ENCODE assay signal across 8 cellular contexts in the genomic region with DNA sequence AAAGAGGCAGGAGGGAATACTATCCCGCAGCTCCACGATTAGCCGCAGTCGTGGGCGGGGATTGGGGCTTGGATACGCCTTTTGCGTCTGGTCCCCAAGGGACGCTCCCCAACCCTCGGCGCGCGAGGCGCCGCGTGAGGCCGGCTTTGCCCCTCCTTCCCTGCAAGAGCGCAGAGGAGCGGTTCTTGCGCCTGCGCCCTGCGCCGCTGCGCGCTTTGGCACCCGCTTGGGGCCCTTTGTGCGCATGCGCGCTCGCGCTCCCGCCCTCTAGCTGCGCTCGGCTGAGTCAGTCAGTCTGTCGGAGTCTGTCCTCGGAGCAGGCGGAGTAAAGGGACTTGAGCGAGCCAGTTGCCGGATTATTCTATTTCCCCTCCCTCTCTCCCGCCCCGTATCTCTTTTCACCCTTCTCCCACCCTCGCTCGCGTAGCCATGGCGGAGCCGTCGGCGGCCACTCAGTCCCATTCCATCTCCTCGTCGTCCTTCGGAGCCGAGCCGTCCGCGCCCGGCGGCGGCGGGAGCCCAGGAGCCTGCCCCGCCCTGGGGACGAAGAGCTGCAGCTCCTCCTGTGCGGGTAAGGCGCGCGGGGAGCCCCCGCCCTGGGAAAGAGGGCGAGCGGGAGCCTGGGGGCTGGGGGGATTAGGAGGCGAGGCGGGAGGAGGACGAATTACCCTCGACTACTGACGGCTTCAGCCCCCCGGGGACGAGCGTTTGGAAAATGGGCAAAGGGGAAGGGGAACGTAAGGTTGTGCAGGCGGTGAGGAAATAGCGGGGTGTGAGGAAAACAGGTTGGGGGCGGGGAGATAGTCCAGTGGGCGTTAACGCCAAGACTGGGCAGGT. TPM values are rescaled to one million over a fixed set of nuclear protein-coding genes. Genes with fewer than 3 reads are reported as not detected.
DNase-seq lines count a peak whose midpoint lies in the region; ATAC-seq and TF ChIP-seq lines count a peak whose summit lies in the region.

A gene with protein sequence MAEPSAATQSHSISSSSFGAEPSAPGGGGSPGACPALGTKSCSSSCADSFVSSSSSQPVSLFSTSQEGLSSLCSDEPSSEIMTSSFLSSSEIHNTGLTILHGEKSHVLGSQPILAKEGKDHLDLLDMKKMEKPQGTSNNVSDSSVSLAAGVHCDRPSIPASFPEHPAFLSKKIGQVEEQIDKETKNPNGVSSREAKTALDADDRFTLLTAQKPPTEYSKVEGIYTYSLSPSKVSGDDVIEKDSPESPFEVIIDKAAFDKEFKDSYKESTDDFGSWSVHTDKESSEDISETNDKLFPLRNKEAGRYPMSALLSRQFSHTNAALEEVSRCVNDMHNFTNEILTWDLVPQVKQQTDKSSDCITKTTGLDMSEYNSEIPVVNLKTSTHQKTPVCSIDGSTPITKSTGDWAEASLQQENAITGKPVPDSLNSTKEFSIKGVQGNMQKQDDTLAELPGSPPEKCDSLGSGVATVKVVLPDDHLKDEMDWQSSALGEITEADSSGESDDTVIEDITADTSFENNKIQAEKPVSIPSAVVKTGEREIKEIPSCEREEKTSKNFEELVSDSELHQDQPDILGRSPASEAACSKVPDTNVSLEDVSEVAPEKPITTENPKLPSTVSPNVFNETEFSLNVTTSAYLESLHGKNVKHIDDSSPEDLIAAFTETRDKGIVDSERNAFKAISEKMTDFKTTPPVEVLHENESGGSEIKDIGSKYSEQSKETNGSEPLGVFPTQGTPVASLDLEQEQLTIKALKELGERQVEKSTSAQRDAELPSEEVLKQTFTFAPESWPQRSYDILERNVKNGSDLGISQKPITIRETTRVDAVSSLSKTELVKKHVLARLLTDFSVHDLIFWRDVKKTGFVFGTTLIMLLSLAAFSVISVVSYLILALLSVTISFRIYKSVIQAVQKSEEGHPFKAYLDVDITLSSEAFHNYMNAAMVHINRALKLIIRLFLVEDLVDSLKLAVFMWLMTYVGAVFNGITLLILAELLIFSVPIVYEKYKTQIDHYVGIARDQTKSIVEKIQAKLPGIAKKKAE (plus strand): TSS at position 293 of the 837 bp plus-strand sequence. CDS start 137 bp downstream, at position 430.

- POLR2A ChIA-PET in activated CD4-positive, alpha-beta T cell treated with anti-CD3 and anti-CD28 coated beads for 36 hours (lab: Charles Lee): interaction anchor here (0.6 to 1.5 kb wide), 7 partner anchors 10 to 1739 kb away, joined by 3 to 5 read pairs (median 4); a partner anchor contains a TSS

- no peaks in the 10 kb centered on the region for H3K36me3 Mint-ChIP-seq in activated CD4-positive, alpha-beta T cell treated with anti-CD3 and anti-CD28 coated beads for 36 hours (ENCODE audit: low read depth)

- peak within 1 kb of the TSS; percentile 89 for H3K27ac Mint-ChIP-seq in activated CD4-positive, alpha-beta T cell treated with anti-CD3 and anti-CD28 coated beads for 36 hours

- CTCF ChIA-PET in activated CD4-positive, alpha-beta T cell treated with anti-CD3 and anti-CD28 coated beads for 36 hours (lab: Charles Lee): interaction anchor here (0.6 to 3.0 kb wide), 11 partner anchors 10 to 682 kb away, joined by 3 to 31 read pairs (median 4); a partner anchor contains a TSS

- peak within 1 kb of the TSS; percentile 90 for H3K4me3 Mint-ChIP-seq in activated CD4-positive, alpha-beta T cell treated with anti-CD3 and anti-CD28 coated beads for 36 hours

- H3K4me1 Mint-ChIP-seq in activated CD4-positive, alpha-beta T cell treated with anti-CD3 and anti-CD28 coated beads for 36 hours: peaks cover 19% of the 10 kb centered on the region

- H3K4me3 ChIP-seq in choroid plexus epithelial cell (ENCODE audit: low read depth, low read length): peak within 1 kb of the TSS; percentile 92

- intact Hi-C loops in activated CD4-positive, alpha-beta T cell treated with anti-CD3 and anti-CD28 coated beads for 36 hours (cut with DNase I, micrococcal nuclease): loop anchor here (1.0 to 2.0 kb wide), 6 partner anchors 10 to 503 kb away; a partner anchor contains a TSS

- DNase-seq in Ammon's horn (ENCODE audit: low spot score) (peak; percentile 97), GM19238 (ENCODE audit: insufficient read length, low spot score) (peak; percentile 93), NCI-H524 (lab: John Stamatoyannopoulos, UW) (peak; percentile 94 to 98), choroid plexus epithelial cell (ENCODE audit: low read depth) (peak; percentile 99), kidney glomerular epithelial cell (lab: John Stamatoyannopoulos, UW) (peak; percentile 95)
- DNase-seq in activated CD4-positive, alpha-beta T cell treated with anti-CD3 and anti-CD28 coated beads for 36 hours: peak; percentile 99
- DNase-seq in stimulated activated CD4-positive, alpha-beta T cell treated with anti-CD3 and anti-CD28 coated beads, Interleukin-1b, Interleukin-23, amount 100 ng/mL, for 1 hour (ENCODE audit: low read depth in 2 of 2): peak; percentile 92 to 97

- ATAC-seq in HG03442 (IDR thresholded peaks at IDR 0.05; ENCODE audit: unreplicated experiment): peak; percentile 88
- ATAC-seq in activated CD4-positive, alpha-beta T cell treated with anti-CD3 and anti-CD28 coated beads for 36 hours: peak; percentile 94

- no peaks in the 10 kb centered on the region for H3K27me3 Mint-ChIP-seq in activated CD4-positive, alpha-beta T cell treated with anti-CD3 and anti-CD28 coated beads for 36 hours

- no peaks in the 10 kb centered on the region for H3K9me3 Mint-ChIP-seq in activated CD4-positive, alpha-beta T cell treated with anti-CD3 and anti-CD28 coated beads for 36 hours (ENCODE audit: low read depth)

- TF ChIP-seq CTCF in choroid plexus epithelial cell (conservative IDR thresholded peaks at IDR 0.05; ENCODE audit: low read depth, low read length): no peak

RNA-seq across cellular contexts. Expression of the gene that starts here (rescaled TPM):
- 10 to 100 TPM; 42.2 to 43.0 TPM for total RNA-seq in activated CD4-positive, alpha-beta T cell treated with anti-CD3 and anti-CD28 coated beads for 36 hours

Comparison
In these comparisons a context has a peak if more than half of its experiments do, and no peak if none do; other contexts are left out.
1. Peak in every context shown above with its lines: DNase-seq, ATAC-seq and H3K4me3 ChIP-seq.